Comparison of ENCODE assay signal across 8 cellular contexts in genomic region chr9:14312721-14313377, GRCh38. TPM values are rescaled to one million over a fixed set of nuclear protein-coding genes. Genes with fewer than 3 reads are reported as not detected.
DNase-seq lines count a peak whose midpoint lies in the region; ATAC-seq, FAIRE-seq and TF ChIP-seq lines count a peak whose summit lies in the region.

No MANE protein-coding gene starts in this region.

- intact Hi-C loops in left colon (cut with DNase I, micrococcal nuclease), result no loop called here

- no peaks in the 10 kb centered on the region for H3K9me3 ChIP-seq in HUES48 (ENCODE audit: control insufficient read depth, insufficient read depth, low read length)

- H3K4me3 ChIP-seq in HUES48 (ENCODE audit: low read depth, low read length) (peak overlapping the region; percentile 84), bronchial epithelial cell (ENCODE audit: low read depth, low read length) (peak overlapping the region; percentile 83)

- ATAC-seq in left colon, result peak; percentile 36
- ATAC-seq in HG03097 (IDR thresholded peaks at IDR 0.05; ENCODE audit: low FRiP score, unreplicated experiment), result no peak

- peak overlapping the region; percentile 33 for H3K9ac ChIP-seq in HUES48 (ENCODE audit: low read depth, low read length)

- H3K27me3 ChIP-seq in HUES48 (ENCODE audit: control insufficient read depth, insufficient read depth, low read length) (peaks cover 39% of the 10 kb centered on the region), bronchial epithelial cell (ENCODE audit: control insufficient read depth, insufficient read depth, low read length) (no peaks in the 10 kb centered on the region)

- peaks cover 33% of the 10 kb centered on the region for H3K4me1 ChIP-seq in HUES48 (ENCODE audit: control insufficient read depth, insufficient read depth, low read length)

- DNase-seq in AG20443 (ENCODE audit: low spot score), result peak; percentile 37
- peak; percentile 43 for DNase-seq in bronchial epithelial cell (ENCODE audit: low read depth)
- DNase-seq in left colon, result peak in 1 of 2 donors; percentile 42
- no peak for DNase-seq in Ammon's horn (ENCODE audit: low spot score)
- no peak for DNase-seq in GM12891 (ENCODE audit: insufficient read length, low spot score)

- FAIRE-seq in bronchial epithelial cell (lab: Jason Lieb, UNC) (no peak), GM12891 (lab: Jason Lieb, UNC) (no peak)

- no peak for TF ChIP-seq CTCF in bronchial epithelial cell (IDR thresholded peaks at IDR 0.05; ENCODE audit: insufficient read depth, low read length, severe bottlenecking)

- H3K36me3 ChIP-seq in HUES48 (ENCODE audit: control insufficient read depth, insufficient read depth, low read length) (no peaks in the 10 kb centered on the region), bronchial epithelial cell (ENCODE audit: control insufficient read depth, insufficient read depth, low read length) (no peaks in the 10 kb centered on the region)

- no peak for TF ChIP-seq POLR2A in GM12891 (IDR thresholded peaks at IDR 0.05; ENCODE audit: low read depth, low read length)

- H3K27ac ChIP-seq in HUES48 (ENCODE audit: low read depth, low read length) (peak overlapping the region; percentile 73), temporal lobe (ENCODE audit: low read depth, low read length) (peak overlapping the region; percentile 82)

TF ChIP-seq in GM12891, 5 proteins besides CTCF, POLR2A, EP300 and RAD21:
- TF ChIP-seq POLR2AphosphoS5 (IDR thresholded peaks at IDR 0.05; ENCODE audit: low read depth, low read length) (no peak), PAX5 (IDR thresholded peaks at IDR 0.05; ENCODE audit: insufficient read depth, low read length, severe bottlenecking) (no peak), POU2F2 (IDR thresholded peaks at IDR 0.05; ENCODE audit: low read depth, low read length) (no peak), SPI1 (IDR thresholded peaks at IDR 0.05; ENCODE audit: low read depth, low read length) (no peak), TAF1 (IDR thresholded peaks at IDR 0.05; ENCODE audit: low read depth, low read length) (no peak)

RNA-seq across cellular contexts. Expression of gene NFIB, which starts 1.1 kb away (rescaled TPM):
- total RNA-seq in bronchial epithelial cell (11.6 and 11.9 TPM in 2 replicates), left colon (10 to 100 TPM; 45.2 to 74.7 TPM), temporal lobe (139 TPM)
- 0.08 TPM for polyA plus RNA-seq in GM12891 (2012; ENCODE audit: low read depth, missing spikeins)

Comparison
In these comparisons a context has a peak if more than half of its experiments do, and no peak if none do; other contexts are left out.
1. DNase-seq: peak in AG20443 (single experiment) and bronchial epithelial cell (single experiment); none in Ammon's horn (single experiment) and GM12891 (single experiment).